8 cellular contexts compared by ENCODE assay signal in the genomic region with DNA sequence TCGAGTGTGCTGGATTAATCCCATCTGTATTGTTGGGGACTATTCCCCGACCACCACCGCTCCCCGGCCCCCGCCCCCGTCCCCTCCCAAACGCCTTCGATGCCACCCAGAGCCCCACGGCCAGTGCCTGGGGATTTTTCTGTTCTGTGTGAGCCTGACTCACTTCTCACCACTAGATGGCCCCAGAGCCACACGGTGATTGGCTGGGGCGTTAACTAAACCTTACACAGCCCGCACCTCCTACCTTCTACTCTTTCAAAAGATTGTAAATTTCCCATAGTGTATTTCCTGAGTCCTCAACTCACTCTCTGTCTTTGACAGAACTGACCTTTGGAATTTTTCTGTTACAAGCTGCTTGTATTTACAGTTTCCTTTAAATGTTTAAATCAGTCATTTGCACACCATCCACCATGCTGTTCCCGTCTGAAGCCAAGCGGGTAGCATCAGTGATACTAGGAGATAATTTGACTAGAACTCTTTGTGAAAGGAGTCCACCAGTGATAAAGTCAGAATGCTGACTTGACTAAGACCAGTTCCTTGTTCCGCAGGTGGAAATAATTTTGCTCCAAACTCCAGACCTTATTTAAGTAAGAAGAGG.
A peak's percentile ranks its signal among the peaks of the same experiment; 100 is the strongest.
DNase-seq lines count a peak whose midpoint lies in the region; ATAC-seq lines count a peak whose summit lies in the region.

No MANE protein-coding gene starts in this region.

- POLR2A ChIA-PET in activated CD4-positive, alpha-beta memory T cell treated with anti-CD3 and anti-CD28 coated beads, Interleukin-2, amount 10 ng/mL, durations not matched to agents 7 days and 5 days (lab: Charles Lee) = no interaction called here

- ATAC-seq in HG03460 (IDR thresholded peaks at IDR 0.05; ENCODE audit: unreplicated experiment) = peak; percentile 67
- ATAC-seq in GM21717 (IDR thresholded peaks at IDR 0.05; ENCODE audit: unreplicated experiment) = no peak

- no peak overlapping the region for H2AK5ac ChIP-seq in mesendoderm (ENCODE audit: low read length)

- H3K27ac ChIP-seq in mesendoderm (ENCODE audit: low read depth, low read length) = no peak overlapping the region

- H2BK5ac ChIP-seq in mesendoderm (ENCODE audit: low read length) = no peak overlapping the region

- no peak overlapping the region for H2BK15ac ChIP-seq in mesendoderm (replicated peaks; ENCODE audit: low read depth)

- H4K8ac ChIP-seq in mesendoderm (ENCODE audit: low read depth, low read length) = no peak overlapping the region

- no peak overlapping the region for H2BK120ac ChIP-seq in mesendoderm (ENCODE audit: low read depth, low read length)

- H3K4me1 Mint-ChIP-seq in activated CD4-positive, alpha-beta memory T cell treated with anti-CD3 and anti-CD28 coated beads, Interleukin-2, amount 10 ng/mL, durations not matched to agents 7 days and 5 days = peaks cover 4% of the 10 kb centered on the region

- no peak overlapping the region for H3K4me3 Mint-ChIP-seq in activated CD4-positive, alpha-beta memory T cell treated with anti-CD3 and anti-CD28 coated beads, Interleukin-2, amount 10 ng/mL, durations not matched to agents 7 days and 5 days

- no peak overlapping the region for H3K9ac ChIP-seq in mesendoderm (ENCODE audit: low read length)

- no peak overlapping the region for H4K5ac ChIP-seq in mesendoderm (ENCODE audit: low read length)

- no peaks in the 10 kb centered on the region for H3K36me3 Mint-ChIP-seq in activated CD4-positive, alpha-beta memory T cell treated with anti-CD3 and anti-CD28 coated beads, Interleukin-2, amount 10 ng/mL, durations not matched to agents 7 days and 5 days (ENCODE audit: low read depth)

- H3K4me3 ChIP-seq in mesendoderm (ENCODE audit: low read length) = no peak overlapping the region

- H3K9me3 Mint-ChIP-seq in activated CD4-positive, alpha-beta memory T cell treated with anti-CD3 and anti-CD28 coated beads, Interleukin-2, amount 10 ng/mL, durations not matched to agents 7 days and 5 days = no peaks in the 10 kb centered on the region

- H3K4me2 ChIP-seq in mesendoderm (ENCODE audit: low read length) = no peak overlapping the region

- H3K4ac ChIP-seq in mesendoderm (ENCODE audit: low read depth, low read length) = no peak overlapping the region

- no peak overlapping the region for H3K56ac ChIP-seq in mesendoderm (ENCODE audit: low read length)

- no peaks in the 10 kb centered on the region for H3K79me1 ChIP-seq in mesendoderm (ENCODE audit: low read length)

- H3K23ac ChIP-seq in mesendoderm (ENCODE audit: low read length) = no peak overlapping the region

- no peak overlapping the region for H3K18ac ChIP-seq in mesendoderm (ENCODE audit: low read length)

- H3K27ac Mint-ChIP-seq in activated CD4-positive, alpha-beta memory T cell treated with anti-CD3 and anti-CD28 coated beads, Interleukin-2, amount 10 ng/mL, durations not matched to agents 7 days and 5 days = no peak overlapping the region

- in situ Hi-C loops in Caki2 (cut with HindIII; ENCODE audit: low pct_unique_long_range_greater_than_20kb, low sequenced_read_pairs) = no loop called here

- H3K79me2 ChIP-seq in mesendoderm (ENCODE audit: control insufficient read depth, insufficient read depth, low read length) = no peaks in the 10 kb centered on the region

- CTCF ChIA-PET in activated CD4-positive, alpha-beta memory T cell treated with anti-CD3 and anti-CD28 coated beads, Interleukin-2, amount 10 ng/mL, durations not matched to agents 7 days and 5 days (lab: Charles Lee) = interaction anchor here (0.6 to 4.6 kb wide), 13 partner anchors 13 to 304 kb away, joined by 3 to 89 read pairs (median 3); no protein-coding TSS in a partner anchor

- no peaks in the 10 kb centered on the region for H3K36me3 ChIP-seq in mesendoderm (ENCODE audit: control insufficient read depth, insufficient read depth, low read length)

- H3K27me3 Mint-ChIP-seq in activated CD4-positive, alpha-beta memory T cell treated with anti-CD3 and anti-CD28 coated beads, Interleukin-2, amount 10 ng/mL, durations not matched to agents 7 days and 5 days = peaks cover 6% of the 10 kb centered on the region

- DNase-seq in Caki2 (ENCODE audit: low read depth) (peak; percentile 46), NCI-H774 (lab: John Stamatoyannopoulos, UW) (peak; percentile 68), mesendoderm (peak; percentile 81)
- DNase-seq in activated CD4-positive, alpha-beta memory T cell treated with anti-CD3 and anti-CD28 coated beads, Interleukin-2, amount 10 ng/mL, durations not matched to agents 7 days and 5 days = peak; percentile 80
- peak; percentile 65 for DNase-seq in effector CD8-positive, alpha-beta T cell (lab: John Stamatoyannopoulos, UW)
- DNase-seq in stimulated activated CD8-positive, alpha-beta memory T cell treated with anti-CD3 and anti-CD28 coated beads, Interleukin-2, amount 100 ng/mL, for 1 hour (ENCODE audit: low read depth in 2 of 2) = peak; percentile 55 to 64

- no peaks in the 10 kb centered on the region for H3K27me3 ChIP-seq in mesendoderm (ENCODE audit: insufficient read depth, low read length, poor library complexity)

- no peaks in the 10 kb centered on the region for H3K4me1 ChIP-seq in mesendoderm (ENCODE audit: control insufficient read depth, low read depth, low read length)

- no CpG with 5 or more reads among the region's 15 CpGs for WGBS in mesendoderm (ENCODE audit: extremely low coverage, insufficient coverage, low lambda C conversion rate)
